Comparison of ENCODE assay signal across 9 cellular contexts in the genomic region with DNA sequence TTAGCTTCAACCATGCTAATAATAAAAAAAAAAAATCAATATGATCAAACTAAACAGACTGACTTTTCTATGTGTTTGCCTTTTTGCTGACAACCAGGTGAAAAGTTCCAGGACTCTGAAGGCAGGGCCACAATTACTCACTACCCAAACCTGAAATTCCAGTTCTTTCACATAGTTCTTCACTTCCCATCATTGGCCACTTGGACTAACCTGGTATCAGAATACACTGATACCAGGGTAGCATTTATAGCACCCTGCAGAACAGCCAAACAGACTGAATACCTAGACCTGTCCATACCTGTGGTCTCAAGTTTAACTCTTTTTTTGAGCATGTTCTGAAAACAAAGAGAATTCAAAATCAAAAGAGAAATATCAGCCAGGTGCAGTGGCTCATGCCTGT. TPM values are rescaled to one million over a fixed set of nuclear protein-coding genes. Genes with fewer than 3 reads are reported as not detected.
A peak's percentile ranks its signal among the peaks of the same experiment; 100 is the strongest.
DNase-seq lines count a peak whose midpoint lies in the region; ATAC-seq and TF ChIP-seq lines count a peak whose summit lies in the region.
"Had no signal": no experiment of that assay in that cellular context is flagged by ENCODE, and none has a peak within 500 bp of the region (broad histone marks: within the 10 kb centered on the region; RNA-seq: fewer than 3 reads in every experiment).

No MANE protein-coding gene starts in this region.

- H3F3A ChIP-seq in SK-N-SH (replicated peaks; ENCODE audit: insufficient read depth): no peaks in the 10 kb centered on the region

- peaks cover 21% of the 10 kb centered on the region for H3K36me3 Mint-ChIP-seq in activated T-cell treated with anti-CD3 and anti-CD28 coated beads, Interleukin-2, amount 50 U/mL, for 4 hours (ENCODE audit: insufficient read depth)
- H3K36me3 Mint-ChIP-seq in type B pancreatic cell: peaks cover 12% of the 10 kb centered on the region

- no peak overlapping the region for H3K4me2 ChIP-seq in SK-N-SH

- peak overlapping the region; percentile 96 for H3K27ac Mint-ChIP-seq in type B pancreatic cell

- no peak overlapping the region for H2AFZ ChIP-seq in SK-N-SH (ENCODE audit: low read depth)

- TF ChIP-seq POLR2A in Peyer's patch (IDR thresholded peaks at IDR 0.05): no peak

- peak overlapping the region; percentile 3 for H3K4me3 Mint-ChIP-seq in activated T-cell treated with anti-CD3 and anti-CD28 coated beads, Interleukin-2, amount 50 U/mL, for 4 hours
- H3K4me3 Mint-ChIP-seq in type B pancreatic cell: peak overlapping the region; percentile 77

- TF ChIP-seq CTCF in Peyer's patch (IDR thresholded peaks at IDR 0.05) (peak in 3 of 6 experiments; percentile 55 to 73 (median 62)), type B pancreatic cell (conservative IDR thresholded peaks at IDR 0.05) (no peak), SK-N-SH (IDR thresholded peaks at IDR 0.05) (no peak)

- H3K27me3 ChIP-seq in Peyer's patch (no peaks in the 10 kb centered on the region), SK-N-SH (ENCODE audit: insufficient read depth) (no peaks in the 10 kb centered on the region)

- H3K4me3 ChIP-seq in Peyer's patch (no peak overlapping the region), SK-N-SH (ENCODE audit: low read depth in 2 of 2, low read length in 1 of 2) (no peak overlapping the region)

- no peaks in the 10 kb centered on the region for H3K9me3 Mint-ChIP-seq in activated T-cell treated with anti-CD3 and anti-CD28 coated beads, Interleukin-2, amount 50 U/mL, for 4 hours
- no peaks in the 10 kb centered on the region for H3K9me3 Mint-ChIP-seq in type B pancreatic cell

- H3K79me2 ChIP-seq in SK-N-SH (ENCODE audit: insufficient read depth): peaks cover 11% of the 10 kb centered on the region

- H3K9me3 ChIP-seq in Peyer's patch (no peaks in the 10 kb centered on the region), SK-N-SH (no peaks in the 10 kb centered on the region)

- ATAC-seq in activated T-cell treated with anti-CD3 and anti-CD28 coated beads, Interleukin-2, amount 50 U/mL, for 4 hours: no peak

- no peak for TF ChIP-seq RAD21 in SK-N-SH (IDR thresholded peaks at IDR 0.05; ENCODE audit: low read length)

- no peaks in the 10 kb centered on the region for H4K20me1 ChIP-seq in SK-N-SH (ENCODE audit: insufficient read depth)

- POLR2A ChIA-PET in SK-N-SH (lab: Yijun Ruan, JAX): no interaction called here

- H3K36me3 ChIP-seq in Peyer's patch (peaks cover 0 to 9% (median 0%) of the 10 kb centered on the region in 3 donors), SK-N-SH (replicated peaks in 1 of 2; ENCODE audit: control insufficient read depth in 1 of 2, insufficient read depth in 2 of 2, low read length in 1 of 2) (no peaks in the 10 kb centered on the region)

- H3K4me1 ChIP-seq in Peyer's patch: peaks cover 0 to 39% (median 10%) of the 10 kb centered on the region in 4 donors
- no peaks in the 10 kb centered on the region; a peak in 2 of 4 replicates for H3K4me1 ChIP-seq in SK-N-SH (ENCODE audit: control insufficient read depth in 1 of 2, insufficient read depth in 2 of 2, low read depth in 1 of 2, low read length in 1 of 2)

- no peaks in the 10 kb centered on the region for H3K9me2 ChIP-seq in SK-N-SH

- H3K4me1 Mint-ChIP-seq in activated T-cell treated with anti-CD3 and anti-CD28 coated beads, Interleukin-2, amount 50 U/mL, for 4 hours (ENCODE audit: low read depth): peaks cover 74% of the 10 kb centered on the region
- H3K4me1 Mint-ChIP-seq in type B pancreatic cell (ENCODE audit: unreplicated experiment): peaks cover 23% of the 10 kb centered on the region

- no peak for DNase-seq in activated T-cell treated with anti-CD3 and anti-CD28 coated beads, Interleukin-2, amount 50 U/mL, for 4 hours
- DNase-seq in activated T-cell treated with anti-CD3 and anti-CD28 coated beads for 4 hours (no peak), Peyer's patch (no peak), islet precursor cell (peak; percentile 84), type B pancreatic cell (ENCODE audit: extremely low spot score, unreplicated experiment) (no peak), SK-N-SH (no peak), amygdala (lab: John Stamatoyannopoulos, UW) (no peak)
- DNase-seq in stimulated activated CD4-positive, alpha-beta T cell treated with anti-CD3 and anti-CD28 coated beads, Interleukin-15, amount 100 ng/mL, for 24 hours: no peak
- DNase-seq: C1 segment of cervical spinal cord had no signal

- H3K27me3 Mint-ChIP-seq in activated T-cell treated with anti-CD3 and anti-CD28 coated beads, Interleukin-2, amount 50 U/mL, for 4 hours (ENCODE audit: low read depth): no peaks in the 10 kb centered on the region
- no peaks in the 10 kb centered on the region for H3K27me3 Mint-ChIP-seq in type B pancreatic cell

- CTCF ChIA-PET in SK-N-SH (lab: Yijun Ruan, JAX): interaction anchor here (0.7 to 5.8 kb wide), 9 partner anchors 9 to 216 kb away, joined by 3 to 60 read pairs (median 7); partner anchors contain the start of genes ELF1 and SLC25A15

- H3K9ac ChIP-seq in SK-N-SH: no peak overlapping the region

- H3K27ac ChIP-seq in Peyer's patch (peak overlapping the region; percentile 11 to 66 (median 38)), SK-N-SH (ENCODE audit: low read depth in 2 of 2, low read length in 1 of 2) (no peak overlapping the region)

- no peak for TF ChIP-seq EP300 in SK-N-SH (IDR thresholded peaks at IDR 0.05; ENCODE audit: borderline replicate concordance in 1 of 2, low read depth in 1 of 2, low read length in 1 of 2)

TF ChIP-seq in SK-N-SH, 30 proteins besides CTCF, POLR2A, EP300 and RAD21:
- TF ChIP-seq, protein P1, sequence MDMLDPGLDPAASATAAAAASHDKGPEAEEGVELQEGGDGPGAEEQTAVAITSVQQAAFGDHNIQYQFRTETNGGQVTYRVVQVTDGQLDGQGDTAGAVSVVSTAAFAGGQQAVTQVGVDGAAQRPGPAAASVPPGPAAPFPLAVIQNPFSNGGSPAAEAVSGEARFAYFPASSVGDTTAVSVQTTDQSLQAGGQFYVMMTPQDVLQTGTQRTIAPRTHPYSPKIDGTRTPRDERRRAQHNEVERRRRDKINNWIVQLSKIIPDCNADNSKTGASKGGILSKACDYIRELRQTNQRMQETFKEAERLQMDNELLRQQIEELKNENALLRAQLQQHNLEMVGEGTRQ (IDR thresholded peaks at IDR 0.05; ENCODE audit: borderline replicate concordance, low read depth, low read length): no peak
- no peak for TF ChIP-seq YY1 (IDR thresholded peaks at IDR 0.05; ENCODE audit: low read depth)
- no peak for TF ChIP-seq MXI1 (IDR thresholded peaks at IDR 0.05; ENCODE audit: low read depth, low read length)
- no peak for TF ChIP-seq SMC3 (IDR thresholded peaks at IDR 0.05; ENCODE audit: low read depth, low read length)
- TF ChIP-seq EZH2phosphoT487 (IDR thresholded peaks at IDR 0.05; ENCODE audit: borderline replicate concordance, low read depth): no peak
- no peak for TF ChIP-seq NFIC (IDR thresholded peaks at IDR 0.05; ENCODE audit: borderline replicate concordance)
- TF ChIP-seq, protein P2, sequence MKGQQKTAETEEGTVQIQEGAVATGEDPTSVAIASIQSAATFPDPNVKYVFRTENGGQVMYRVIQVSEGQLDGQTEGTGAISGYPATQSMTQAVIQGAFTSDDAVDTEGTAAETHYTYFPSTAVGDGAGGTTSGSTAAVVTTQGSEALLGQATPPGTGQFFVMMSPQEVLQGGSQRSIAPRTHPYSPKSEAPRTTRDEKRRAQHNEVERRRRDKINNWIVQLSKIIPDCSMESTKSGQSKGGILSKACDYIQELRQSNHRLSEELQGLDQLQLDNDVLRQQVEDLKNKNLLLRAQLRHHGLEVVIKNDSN (IDR thresholded peaks at IDR 0.05; ENCODE audit: borderline replicate concordance, low read depth): no peak
- no peak for TF ChIP-seq FOXJ3 (CRISPR knock-in tag; IDR thresholded peaks at IDR 0.05)
- no peak for TF ChIP-seq SIN3A (IDR thresholded peaks at IDR 0.05; ENCODE audit: borderline replicate concordance, low read depth, low read length)
- TF ChIP-seq TAF1 (IDR thresholded peaks at IDR 0.05; ENCODE audit: borderline replicate concordance, low read depth, low read length): no peak
- TF ChIP-seq, protein P3, sequence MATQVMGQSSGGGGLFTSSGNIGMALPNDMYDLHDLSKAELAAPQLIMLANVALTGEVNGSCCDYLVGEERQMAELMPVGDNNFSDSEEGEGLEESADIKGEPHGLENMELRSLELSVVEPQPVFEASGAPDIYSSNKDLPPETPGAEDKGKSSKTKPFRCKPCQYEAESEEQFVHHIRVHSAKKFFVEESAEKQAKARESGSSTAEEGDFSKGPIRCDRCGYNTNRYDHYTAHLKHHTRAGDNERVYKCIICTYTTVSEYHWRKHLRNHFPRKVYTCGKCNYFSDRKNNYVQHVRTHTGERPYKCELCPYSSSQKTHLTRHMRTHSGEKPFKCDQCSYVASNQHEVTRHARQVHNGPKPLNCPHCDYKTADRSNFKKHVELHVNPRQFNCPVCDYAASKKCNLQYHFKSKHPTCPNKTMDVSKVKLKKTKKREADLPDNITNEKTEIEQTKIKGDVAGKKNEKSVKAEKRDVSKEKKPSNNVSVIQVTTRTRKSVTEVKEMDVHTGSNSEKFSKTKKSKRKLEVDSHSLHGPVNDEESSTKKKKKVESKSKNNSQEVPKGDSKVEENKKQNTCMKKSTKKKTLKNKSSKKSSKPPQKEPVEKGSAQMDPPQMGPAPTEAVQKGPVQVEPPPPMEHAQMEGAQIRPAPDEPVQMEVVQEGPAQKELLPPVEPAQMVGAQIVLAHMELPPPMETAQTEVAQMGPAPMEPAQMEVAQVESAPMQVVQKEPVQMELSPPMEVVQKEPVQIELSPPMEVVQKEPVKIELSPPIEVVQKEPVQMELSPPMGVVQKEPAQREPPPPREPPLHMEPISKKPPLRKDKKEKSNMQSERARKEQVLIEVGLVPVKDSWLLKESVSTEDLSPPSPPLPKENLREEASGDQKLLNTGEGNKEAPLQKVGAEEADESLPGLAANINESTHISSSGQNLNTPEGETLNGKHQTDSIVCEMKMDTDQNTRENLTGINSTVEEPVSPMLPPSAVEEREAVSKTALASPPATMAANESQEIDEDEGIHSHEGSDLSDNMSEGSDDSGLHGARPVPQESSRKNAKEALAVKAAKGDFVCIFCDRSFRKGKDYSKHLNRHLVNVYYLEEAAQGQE (IDR thresholded peaks at IDR 0.05; ENCODE audit: low read depth, low read length): no peak
- TF ChIP-seq GABPA (IDR thresholded peaks at IDR 0.05; ENCODE audit: low read depth): no peak
- no peak for TF ChIP-seq POLR2AphosphoS5 (IDR thresholded peaks at IDR 0.05; ENCODE audit: low read depth, low read length)
- no peak for TF ChIP-seq RXRA (IDR thresholded peaks at IDR 0.05; ENCODE audit: borderline replicate concordance, low read depth)

RNA-seq across cellular contexts. Expression of gene ELF1, which starts 25.1 kb away (rescaled TPM):
- 10 to 100 TPM; 49.0 to 56.6 (median 55.9) TPM for total RNA-seq in activated T-cell treated with anti-CD3 and anti-CD28 coated beads, Interleukin-2, amount 50 U/mL, for 4 hours
- 100 to 1,000 TPM in 2 of 4 donors, 10 to 100 TPM in 2; 77.7 to 145 (median 106) TPM for total RNA-seq in Peyer's patch
- total RNA-seq in type B pancreatic cell (ENCODE audit: low replicate concordance): 47.4 and 97.2 TPM in 2 replicates
- polyA plus RNA-seq in SK-N-SH (2012; rRNA removed): 11.1 and 11.6 TPM in 2 replicates
- 12.5 and 13.6 TPM in 2 replicates for polyA plus RNA-seq in SK-N-SH (2012; cell fraction: cytosol; rRNA removed)
- 6.1 and 12.7 TPM in 2 replicates for polyA plus RNA-seq in SK-N-SH (2012; cell fraction: nucleus; rRNA removed)

Comparison
In these comparisons a context has a peak if more than half of its experiments do, and no peak if none do; other contexts are left out.
1. H3K27ac ChIP-seq: peak in Peyer's patch (4 of 4); none in SK-N-SH (0 of 2).